Comparison of ENCODE assay signal across 26 cellular contexts in genomic region chr5:18944771-18945170, GRCh38.
"Had no signal": no experiment of that assay in that cellular context is flagged by ENCODE, and none has a peak within 500 bp of the region (broad histone marks: within the 10 kb centered on the region; RNA-seq: fewer than 3 reads in every experiment).

No MANE protein-coding gene starts in this region.

- H3K9me3 ChIP-seq: body of pancreas, suprapubic skin had no signal

- H3K27me3 ChIP-seq: body of pancreas, hepatocyte, left lung, neural progenitor cell, sigmoid colon, stomach, suprapubic skin, tibial nerve had no signal

- H3K36me3 ChIP-seq: left lung, neural progenitor cell, sigmoid colon, stomach, suprapubic skin, tibial nerve had no signal

- ATAC-seq: activated CD4-positive, alpha-beta T cell treated with anti-CD3 and anti-CD28 coated beads for 36 hours; activated T-cell treated with anti-CD3 and anti-CD28 coated beads, Interleukin-2, amount 50 U/mL, for 4 hours; body of pancreas; left lung; naive thymus-derived CD8-positive, alpha-beta T cell; stimulated activated memory B cell treated with anti-CD40 and anti-IgM and Interleukin-4, amounts not matched to agents 10 μg/mL and 1 μg/mL and 100 μg/mL, for 72 hours had no signal

- H3K4me3 ChIP-seq: body of pancreas, hepatocyte, left lung, neural progenitor cell, sigmoid colon, smooth muscle cell, stomach, suprapubic skin, tibial nerve had no signal

- DNase-seq: activated B cell treated with CpG ODN at 0.5 μM for 24 hours; activated CD4-positive, alpha-beta T cell treated with anti-CD3 and anti-CD28 coated beads for 36 hours; activated CD4-positive, alpha-beta T cell treated with anti-CD3 and anti-CD28 coated beads, Interleukin-2, amount 50 U/mL, for 48 hours; activated CD8-positive, alpha-beta memory T cell treated with anti-CD3 and anti-CD28 coated beads, Interleukin-2, amount 50 U/mL, for 48 hours; activated naive CD4-positive, alpha-beta T cell treated with Interleukin-2 at 50 U/mL for 16 hours; activated naive CD8-positive, alpha-beta T cell treated with anti-CD3 and anti-CD28 coated beads for 36 hours; activated T-cell treated with anti-CD3 and anti-CD28 coated beads, Interleukin-2, amount 50 U/mL, for 4 hours; body of pancreas; effector CD4-positive, alpha-beta T cell; erythroblast; foreskin fibroblast; glutamatergic neuron; immature natural killer cell; kidney glomerular epithelial cell; left lung; naive thymus-derived CD8-positive, alpha-beta T cell; retina; sigmoid colon; stimulated activated CD4-positive, alpha-beta T cell treated with anti-CD3 and anti-CD28 coated beads, Interleukin-15, amount 100 ng/mL, for 24 hours; stomach had no signal
